Comparison of ENCODE assay signal across 1 cellular context in the genomic region with DNA sequence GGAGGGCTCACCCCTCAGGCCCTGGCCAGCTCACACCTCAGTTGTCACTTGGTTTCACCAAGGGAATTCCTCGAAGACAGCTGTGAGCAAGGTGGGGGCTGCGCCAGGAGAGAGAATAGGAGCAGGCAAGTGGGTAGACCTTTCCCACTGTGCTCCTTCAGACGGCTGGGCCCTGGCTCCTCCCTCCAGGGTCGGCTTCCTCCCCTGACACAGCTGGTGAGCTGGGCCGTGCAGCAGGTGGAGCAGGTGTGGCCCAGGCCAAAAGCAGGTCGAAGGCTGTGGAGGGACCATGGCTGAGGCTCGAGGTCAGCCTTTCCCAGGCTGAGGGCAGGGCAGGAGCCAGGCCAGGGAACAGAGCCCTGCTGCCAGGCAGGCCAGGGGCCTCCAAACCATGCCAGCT.
TF ChIP-seq lines count a peak whose summit lies in the region.

No MANE protein-coding gene starts in this region.

TF ChIP-seq in IMR-90, 13 proteins besides CTCF, POLR2A, EP300 and RAD21:
- TF ChIP-seq MXI1 (IDR thresholded peaks at IDR 0.05; ENCODE audit: borderline replicate concordance, low read depth, low read length), result no peak
- no peak for TF ChIP-seq CEBPB (IDR thresholded peaks at IDR 0.05; ENCODE audit: low read depth, low read length)
- no peak for TF ChIP-seq MAFK (IDR thresholded peaks at IDR 0.05; ENCODE audit: low read depth, low read length)
- TF ChIP-seq BHLHE40 (IDR thresholded peaks at IDR 0.05; ENCODE audit: low read depth, low read length), result no peak
- TF ChIP-seq USF2 (IDR thresholded peaks at IDR 0.05; ENCODE audit: low read depth, low read length), result no peak
- no peak for TF ChIP-seq RCOR1 (IDR thresholded peaks at IDR 0.05; ENCODE audit: insufficient replicate concordance, low read length)
- no peak for TF ChIP-seq RFX5 (IDR thresholded peaks at IDR 0.05; ENCODE audit: low read depth, low read length)
- TF ChIP-seq MAZ (IDR thresholded peaks at IDR 0.05; ENCODE audit: borderline replicate concordance, low read depth, low read length), result no peak
- no peak for TF ChIP-seq CHD1 (IDR thresholded peaks at IDR 0.05; ENCODE audit: low read depth, low read length)
- no peak for TF ChIP-seq SMC3 (IDR thresholded peaks at IDR 0.05; ENCODE audit: low read depth, low read length)
- TF ChIP-seq NFE2L2 (IDR thresholded peaks at IDR 0.05; ENCODE audit: low read depth, low read length), result no peak
- TF ChIP-seq, protein P1, sequence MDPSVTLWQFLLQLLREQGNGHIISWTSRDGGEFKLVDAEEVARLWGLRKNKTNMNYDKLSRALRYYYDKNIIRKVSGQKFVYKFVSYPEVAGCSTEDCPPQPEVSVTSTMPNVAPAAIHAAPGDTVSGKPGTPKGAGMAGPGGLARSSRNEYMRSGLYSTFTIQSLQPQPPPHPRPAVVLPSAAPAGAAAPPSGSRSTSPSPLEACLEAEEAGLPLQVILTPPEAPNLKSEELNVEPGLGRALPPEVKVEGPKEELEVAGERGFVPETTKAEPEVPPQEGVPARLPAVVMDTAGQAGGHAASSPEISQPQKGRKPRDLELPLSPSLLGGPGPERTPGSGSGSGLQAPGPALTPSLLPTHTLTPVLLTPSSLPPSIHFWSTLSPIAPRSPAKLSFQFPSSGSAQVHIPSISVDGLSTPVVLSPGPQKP (IDR thresholded peaks at IDR 0.05; ENCODE audit: borderline replicate concordance, low read depth, low read length), result no peak
- no peak for TF ChIP-seq FOS (IDR thresholded peaks at IDR 0.05; ENCODE audit: low read depth, low read length)
TF ChIP-seq in IMR-90: peak in this region for 0.
